ENCODE assay signal across 8 cellular contexts in the genomic region with DNA sequence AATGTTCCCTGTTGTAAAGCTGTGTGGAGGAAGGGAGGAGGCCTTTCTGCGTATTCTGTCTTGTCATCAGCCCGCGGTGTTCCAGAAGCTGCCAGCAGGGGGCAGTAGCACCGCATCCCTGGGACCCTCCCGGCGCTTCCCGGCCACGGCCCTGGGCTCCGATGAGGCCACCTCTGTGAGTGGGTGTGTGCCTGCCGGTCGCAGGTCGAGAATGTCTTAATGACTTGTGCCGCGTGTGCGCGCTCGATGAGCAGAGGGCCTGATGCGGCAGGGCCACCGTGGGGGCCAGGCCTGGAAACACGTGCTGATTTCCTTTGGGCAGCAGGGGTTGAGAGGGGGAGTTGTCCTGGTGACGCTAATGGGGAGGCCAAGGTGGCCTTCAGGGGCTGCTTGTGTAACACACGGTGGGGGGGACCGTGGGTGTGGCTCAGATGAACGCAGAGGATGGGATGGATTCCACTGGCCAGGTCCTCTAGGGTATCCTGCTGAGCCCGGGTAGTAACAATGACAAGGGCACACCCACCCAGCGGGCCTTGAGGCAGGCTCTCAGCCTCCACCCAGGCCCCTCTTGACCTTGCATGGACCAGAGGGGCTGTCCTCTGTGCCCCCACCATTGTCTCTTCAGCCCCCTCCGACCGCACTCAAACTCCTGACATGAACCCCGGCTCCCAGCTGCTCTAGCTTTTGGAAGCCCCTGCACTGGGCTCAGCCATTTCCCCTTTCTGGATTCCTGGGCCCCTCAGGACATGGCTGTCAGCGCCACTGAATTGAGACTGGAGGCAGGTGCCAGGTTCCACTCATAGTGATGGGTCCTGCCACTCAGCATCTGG.
DNase-seq lines count a peak whose midpoint lies in the region; ATAC-seq, FAIRE-seq and TF ChIP-seq lines count a peak whose summit lies in the region.

No MANE protein-coding gene starts in this region.

- H3K9me3 ChIP-seq in endothelial cell of umbilical vein (replicated peaks; ENCODE audit: control insufficient read depth, insufficient read depth, low read length), result no peaks in the 10 kb centered on the region
- H3K9me3 ChIP-seq in suprapubic skin, result no peaks in the 10 kb centered on the region

- FAIRE-seq in endothelial cell of umbilical vein (lab: Jason Lieb, UNC), result peak; percentile 86

- H3K9ac ChIP-seq in endothelial cell of umbilical vein (replicated peaks; ENCODE audit: extremely low read depth, insufficient read depth, low read length), result no peak overlapping the region

- H3K27me3 ChIP-seq in endothelial cell of umbilical vein (ENCODE audit: control insufficient read depth in 2 of 2, insufficient read depth in 2 of 2, low read length in 2 of 2) (peaks cover 4 to 11% of the 10 kb centered on the region in 2 experiments), suprapubic skin (peaks cover 57% of the 10 kb centered on the region)

- TF ChIP-seq POLR2A in endothelial cell of umbilical vein (IDR thresholded peaks at IDR 0.05; ENCODE audit: low read depth, low read length), result no peak
- no peak for TF ChIP-seq POLR2A in suprapubic skin (IDR thresholded peaks at IDR 0.05)

- no peaks in the 10 kb centered on the region for H3K36me3 ChIP-seq in endothelial cell of umbilical vein (ENCODE audit: control insufficient read depth in 2 of 2, extremely low read depth in 1 of 2, insufficient read depth in 2 of 2, low read length in 2 of 2)
- H3K36me3 ChIP-seq in suprapubic skin, result no peaks in the 10 kb centered on the region

- peak overlapping the region; percentile 48 for H2AFZ ChIP-seq in endothelial cell of umbilical vein (ENCODE audit: low read depth, low read length)

- H3K4me3 ChIP-seq in WI38 (ENCODE audit: low read depth, low read length) (no peak overlapping the region), endothelial cell of umbilical vein (replicated peaks in 1 of 3; ENCODE audit: insufficient read depth in 1 of 3, low read depth in 1 of 3, low read length in 3 of 3) (no peak overlapping the region), suprapubic skin (no peak overlapping the region)

- H3K4me2 ChIP-seq in endothelial cell of umbilical vein (ENCODE audit: insufficient read depth, low read length), result no peak overlapping the region

- no peaks in the 10 kb centered on the region for H3K79me2 ChIP-seq in endothelial cell of umbilical vein (ENCODE audit: control insufficient read depth, insufficient read depth, low read length)

- H4K20me1 ChIP-seq in endothelial cell of umbilical vein (replicated peaks; ENCODE audit: control insufficient read depth, extremely low read depth, insufficient read depth, low read length), result no peaks in the 10 kb centered on the region

- no peak for TF ChIP-seq EP300 in suprapubic skin (IDR thresholded peaks at IDR 0.05)

- 44% methylated on average over 17 of the region's 30 CpGs for WGBS in suprapubic skin

- no TSS peak for BruUV-seq in endothelial cell of umbilical vein (replicated peaks; lab: Mats Ljungman, UMichigan)

- CTCF ChIA-PET in endothelial cell of umbilical vein (lab: Charles Lee), result interaction anchor here (0.6 to 4.2 kb wide), 13 partner anchors 10 to 1742 kb away, joined by 3 to 38 read pairs (median 3); no protein-coding TSS in a partner anchor

- H3K27ac ChIP-seq in endothelial cell of umbilical vein (ENCODE audit: insufficient read depth, low read depth, low read length), result no peak overlapping the region
- no peak overlapping the region for H3K27ac ChIP-seq in suprapubic skin

- intact Hi-C loops in endothelial cell of umbilical vein (cut with micrococcal nuclease), result loop anchor here (1.0 to 10.0 kb wide), 4 partner anchors 167 to 888 kb away; no protein-coding TSS in a partner anchor

- dilution Hi-C loops in endothelial cell of umbilical vein (cut with MboI; ENCODE audit: extremely low pct_ligation_motif_present, low sequenced_read_pairs), result no loop called here

- TF ChIP-seq CTCF in WI38 (IDR thresholded peaks at IDR 0.05; ENCODE audit: low read depth, low read length), result peak; percentile 88
- peak; percentile 95 to 98 for TF ChIP-seq CTCF in endothelial cell of umbilical vein (IDR thresholded peaks at IDR 0.05; ENCODE audit: extremely low read depth in 1 of 2, insufficient read depth in 1 of 2, low read depth in 1 of 2, low read length in 2 of 2)
- peak; percentile 17 to 77 for TF ChIP-seq CTCF in suprapubic skin (IDR thresholded peaks at IDR 0.05)

- no peak for ATAC-seq in HG02885 (IDR thresholded peaks at IDR 0.05; ENCODE audit: poor library complexity, unreplicated experiment)

- POLR2A ChIA-PET in endothelial cell of umbilical vein (lab: Charles Lee), result no interaction called here

- H3K4me1 ChIP-seq in endothelial cell of umbilical vein (ENCODE audit: control insufficient read depth, extremely low read depth, insufficient read depth, low read length) (no peaks in the 10 kb centered on the region), suprapubic skin (peaks cover 15% of the 10 kb centered on the region)

- peak; percentile 17 to 47 for DNase-seq in activated CD4-positive, alpha-beta T cell treated with anti-CD3 and anti-CD28 coated beads for 24 hours (ENCODE audit: low read depth in 2 of 2)
- DNase-seq in activated CD4-positive, alpha-beta T cell treated with anti-CD3 and anti-CD28 coated beads for 1 hour, result no peak
- DNase-seq in NCI-H1105 treated with DMSO at 0.1 percent for 48 hours (lab: John Stamatoyannopoulos, UW) (peak; percentile 38), endothelial cell of umbilical vein (ENCODE audit: low read depth, low spot score) (peak; percentile 54), middle frontal gyrus (ENCODE audit: extremely low spot score, low spot score) (peak; percentile 19), suprapubic skin (ENCODE audit: low spot score in 2 of 2) (no peak)

- H3K9me1 ChIP-seq in endothelial cell of umbilical vein (replicated peaks; ENCODE audit: control insufficient read depth, extremely low read depth, insufficient read depth, low read length), result no peaks in the 10 kb centered on the region

TF ChIP-seq in endothelial cell of umbilical vein, 7 proteins besides CTCF, POLR2A, EP300 and RAD21:
- no peak for TF ChIP-seq GATA2 (IDR thresholded peaks at IDR 0.05; ENCODE audit: insufficient read depth, insufficient read length, low read depth, low read length)
- TF ChIP-seq, protein P1, sequence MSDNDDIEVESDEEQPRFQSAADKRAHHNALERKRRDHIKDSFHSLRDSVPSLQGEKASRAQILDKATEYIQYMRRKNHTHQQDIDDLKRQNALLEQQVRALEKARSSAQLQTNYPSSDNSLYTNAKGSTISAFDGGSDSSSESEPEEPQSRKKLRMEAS (IDR thresholded peaks at IDR 0.05; ENCODE audit: insufficient read depth, insufficient read length), result no peak
- TF ChIP-seq FOS (IDR thresholded peaks at IDR 0.05; ENCODE audit: borderline replicate concordance, insufficient read depth, low read length), result no peak
- TF ChIP-seq JUN (IDR thresholded peaks at IDR 0.05; ENCODE audit: borderline replicate concordance, insufficient read depth, insufficient read length, low read depth), result no peak
- no peak for TF ChIP-seq POLR2AphosphoS5 (IDR thresholded peaks at IDR 0.05; ENCODE audit: insufficient read depth, low read depth, low read length)
- TF ChIP-seq EZH2 (IDR thresholded peaks at IDR 0.05; ENCODE audit: borderline replicate concordance, low read depth, low read length, severe bottlenecking), result no peak
- TF ChIP-seq MYC (IDR thresholded peaks at IDR 0.05; ENCODE audit: low read depth, low read length), result no peak
TF ChIP-seq in endothelial cell of umbilical vein: peak in this region for 0.

Comparison
In these comparisons a context has a peak if more than half of its experiments do, and no peak if none do; other contexts are left out.
1. DNase-seq: peak in activated CD4-positive, alpha-beta T cell treated with anti-CD3 and anti-CD28 coated beads for 24 hours (2 of 2), NCI-H1105 treated with DMSO at 0.1 percent for 48 hours (single experiment), endothelial cell of umbilical vein (single experiment) and middle frontal gyrus (single experiment); none in activated CD4-positive, alpha-beta T cell treated with anti-CD3 and anti-CD28 coated beads for 1 hour (single experiment) and suprapubic skin (0 of 2).
2. Peak in every context shown above with its lines, with median percentiles within 50 percentile points of each other: CTCF ChIP-seq.